26 cellular contexts compared by ENCODE assay signal in genomic region chr10:80184291-80184690, GRCh38. TPM values are rescaled to one million over a fixed set of nuclear protein-coding genes. Genes with fewer than 3 reads are reported as not detected.
DNase-seq lines count a peak whose midpoint lies in the region; ATAC-seq and TF ChIP-seq lines count a peak whose summit lies in the region.
"Had no signal": no experiment of that assay in that cellular context is flagged by ENCODE, and none has a peak within 500 bp of the region (broad histone marks: within the 10 kb centered on the region; RNA-seq: fewer than 3 reads in every experiment).

No MANE protein-coding gene starts in this region.

- no peak overlapping the region for H3K4me3 Mint-ChIP-seq in activated CD4-positive, alpha-beta T cell treated with anti-CD3 and anti-CD28 coated beads, Interleukin-2, amount 10 ng/mL, durations not matched to agents 24 days and 14 days
- no peak overlapping the region for H3K4me3 Mint-ChIP-seq in activated T-helper 17 cell treated with anti-CD3 and anti-CD28 coated beads, Interleukin-2, amount 50 U/mL, for 72 hours
- H3K4me3 Mint-ChIP-seq in stimulated activated effector memory CD8-positive, alpha-beta T cell treated with anti-CD3 and anti-CD28 coated beads, Interleukin-12 subunit alpha, Interleukin-12 subunit beta, amount 100 ng/mL, for 72 hours: no peak overlapping the region
- H3K4me3 Mint-ChIP-seq: dendritic cell treated with granulocyte-macrophage colony-stimulating factor and Interleukin-4, amounts not matched to agents 40 ng/mL and 50 ng/mL, for 4 days; naive B cell had no signal

- ATAC-seq in right cardiac atrium: no peak
- no peak for ATAC-seq in left cardiac atrium
- ATAC-seq in activated T-helper 17 cell treated with anti-CD3 and anti-CD28 coated beads, Interleukin-2, amount 50 U/mL, for 72 hours (replicated peaks): no peak
- ATAC-seq in stimulated activated effector memory CD8-positive, alpha-beta T cell treated with anti-CD3 and anti-CD28 coated beads, Interleukin-12 subunit alpha, Interleukin-12 subunit beta, amount 100 ng/mL, for 72 hours: no peak
- ATAC-seq: upper lobe of right lung had no signal

- in situ Hi-C loops in brain microvascular endothelial cell (cut with HindIII; ENCODE audit: low pct_ligation_motif_present, low sequenced_read_pairs): no loop called here

- H3K27ac ChIP-seq in right cardiac atrium (ENCODE audit: low read length) (peak overlapping the region; percentile 91), brain microvascular endothelial cell (no peak overlapping the region)
- H3K27ac ChIP-seq: GM23248, VCaP had no signal

- TF ChIP-seq CTCF in brain microvascular endothelial cell (IDR thresholded peaks at IDR 0.05; ENCODE audit: low read depth, low read length, missing control alignments): no peak

- H3K9me3 Mint-ChIP-seq in activated CD4-positive, alpha-beta T cell treated with anti-CD3 and anti-CD28 coated beads, Interleukin-2, amount 10 ng/mL, durations not matched to agents 24 days and 14 days: no peaks in the 10 kb centered on the region
- H3K9me3 Mint-ChIP-seq in activated T-helper 17 cell treated with anti-CD3 and anti-CD28 coated beads, Interleukin-2, amount 50 U/mL, for 72 hours: no peaks in the 10 kb centered on the region
- no peaks in the 10 kb centered on the region for H3K9me3 Mint-ChIP-seq in stimulated activated effector memory CD8-positive, alpha-beta T cell treated with anti-CD3 and anti-CD28 coated beads, Interleukin-12 subunit alpha, Interleukin-12 subunit beta, amount 100 ng/mL, for 72 hours
- H3K9me3 Mint-ChIP-seq: dendritic cell treated with granulocyte-macrophage colony-stimulating factor and Interleukin-4, amounts not matched to agents 40 ng/mL and 50 ng/mL, for 4 days had no signal

- DNase-seq in activated CD4-positive, alpha-beta T cell treated with anti-CD3 and anti-CD28 coated beads, Interleukin-2, amount 10 ng/mL, durations not matched to agents 24 days and 14 days: no peak
- no peak for DNase-seq in activated CD4-positive, alpha-beta T cell treated with anti-CD3 and anti-CD28 coated beads, Interleukin-2, amount 50 U/mL, for 48 hours
- DNase-seq in right cardiac atrium: no peak
- DNase-seq in left cardiac atrium: no peak
- DNase-seq in stimulated activated effector memory CD8-positive, alpha-beta T cell treated with anti-CD3 and anti-CD28 coated beads, Interleukin-12 subunit alpha, Interleukin-12 subunit beta, amount 100 ng/mL, for 72 hours (ENCODE audit: low spot score in 2 of 2): no peak
- no peak for DNase-seq in DMS153 treated with DMSO at 0.1 percent for 48 hours (lab: John Stamatoyannopoulos, UW; ENCODE audit: unreplicated experiment)
- no peak for DNase-seq in brain microvascular endothelial cell
- DNase-seq: activated CD4-positive, alpha-beta T cell treated with anti-CD3 and anti-CD28 coated beads, Interleukin-2, amount 50 U/mL, for 4 hours; BE2C; GM23248; Kasumi-1; naive B cell; NCI-H1105; NCI-H2029 treated with DMSO at 0.1 percent for 48 hours; NCI-H82; OCI-M1; SHP77; sigmoid colon; stimulated activated CD8-positive, alpha-beta memory T cell treated with anti-CD3 and anti-CD28 coated beads, Interleukin-4, amount 100 ng/mL, for 48 hours; substantia nigra; upper lobe of right lung had no signal

- H3K9me3 ChIP-seq in right cardiac atrium (ENCODE audit: control insufficient read depth, low read length): no peaks in the 10 kb centered on the region
- H3K9me3 ChIP-seq: BE2C, breast epithelium, sigmoid colon, upper lobe of right lung had no signal

- WGBS in right cardiac atrium: 76% methylated on average over 4 of the region's 4 CpGs

- peak overlapping the region; percentile 55 for H3K27ac Mint-ChIP-seq in activated CD4-positive, alpha-beta T cell treated with anti-CD3 and anti-CD28 coated beads, Interleukin-2, amount 10 ng/mL, durations not matched to agents 24 days and 14 days
- peak overlapping the region; percentile 91 for H3K27ac Mint-ChIP-seq in activated T-helper 17 cell treated with anti-CD3 and anti-CD28 coated beads, Interleukin-2, amount 50 U/mL, for 72 hours
- peak overlapping the region; percentile 86 for H3K27ac Mint-ChIP-seq in stimulated activated effector memory CD8-positive, alpha-beta T cell treated with anti-CD3 and anti-CD28 coated beads, Interleukin-12 subunit alpha, Interleukin-12 subunit beta, amount 100 ng/mL, for 72 hours

- H3K27me3 Mint-ChIP-seq in activated CD4-positive, alpha-beta T cell treated with anti-CD3 and anti-CD28 coated beads, Interleukin-2, amount 10 ng/mL, durations not matched to agents 24 days and 14 days: no peaks in the 10 kb centered on the region
- H3K27me3 Mint-ChIP-seq in activated T-helper 17 cell treated with anti-CD3 and anti-CD28 coated beads, Interleukin-2, amount 50 U/mL, for 72 hours: no peaks in the 10 kb centered on the region
- H3K27me3 Mint-ChIP-seq: dendritic cell treated with granulocyte-macrophage colony-stimulating factor and Interleukin-4, amounts not matched to agents 40 ng/mL and 50 ng/mL, for 4 days; naive B cell had no signal

- H3K4me3 ChIP-seq in right cardiac atrium (ENCODE audit: low read length): no peak overlapping the region
- no peak overlapping the region for H3K4me3 ChIP-seq in brain microvascular endothelial cell (ENCODE audit: low read depth, low read length)
- H3K4me3 ChIP-seq: breast epithelium, GM23248, sigmoid colon, upper lobe of right lung had no signal

- H3K27me3 ChIP-seq in right cardiac atrium (ENCODE audit: control insufficient read depth, insufficient read depth) (no peaks in the 10 kb centered on the region), brain microvascular endothelial cell (replicated peaks) (no peaks in the 10 kb centered on the region)
- H3K27me3 ChIP-seq: BE2C, breast epithelium, sigmoid colon, upper lobe of right lung had no signal

- H3K36me3 Mint-ChIP-seq in activated CD4-positive, alpha-beta T cell treated with anti-CD3 and anti-CD28 coated beads, Interleukin-2, amount 10 ng/mL, durations not matched to agents 24 days and 14 days (ENCODE audit: low read depth): peaks cover 20% of the 10 kb centered on the region
- H3K36me3 Mint-ChIP-seq in activated T-helper 17 cell treated with anti-CD3 and anti-CD28 coated beads, Interleukin-2, amount 50 U/mL, for 72 hours (ENCODE audit: low read depth): peaks cover 79% of the 10 kb centered on the region
- H3K36me3 Mint-ChIP-seq in stimulated activated effector memory CD8-positive, alpha-beta T cell treated with anti-CD3 and anti-CD28 coated beads, Interleukin-12 subunit alpha, Interleukin-12 subunit beta, amount 100 ng/mL, for 72 hours: peaks cover 23% of the 10 kb centered on the region

- H3K36me3 ChIP-seq in brain microvascular endothelial cell (replicated peaks): peaks cover 17% of the 10 kb centered on the region
- H3K36me3 ChIP-seq: BE2C, breast epithelium had no signal

- intact Hi-C loops in activated CD4-positive, alpha-beta T cell treated with anti-CD3 and anti-CD28 coated beads, Interleukin-2, amount 10 ng/mL, durations not matched to agents 24 days and 14 days (cut with micrococcal nuclease): no loop called here
- intact Hi-C loops in right cardiac atrium (cut with DNase I) (no loop called here), left cardiac atrium (cut with DNase I) (no loop called here)

- peaks cover 62% of the 10 kb centered on the region for H3K4me1 Mint-ChIP-seq in activated CD4-positive, alpha-beta T cell treated with anti-CD3 and anti-CD28 coated beads, Interleukin-2, amount 10 ng/mL, durations not matched to agents 24 days and 14 days
- peaks cover 59% of the 10 kb centered on the region for H3K4me1 Mint-ChIP-seq in activated T-helper 17 cell treated with anti-CD3 and anti-CD28 coated beads, Interleukin-2, amount 50 U/mL, for 72 hours
- H3K4me1 Mint-ChIP-seq in stimulated activated effector memory CD8-positive, alpha-beta T cell treated with anti-CD3 and anti-CD28 coated beads, Interleukin-12 subunit alpha, Interleukin-12 subunit beta, amount 100 ng/mL, for 72 hours: peaks cover 83% of the 10 kb centered on the region

- H3K4me1 ChIP-seq in right cardiac atrium (ENCODE audit: control insufficient read depth, insufficient read depth, low read length): peaks cover 56% of the 10 kb centered on the region
- H3K4me1 ChIP-seq: BE2C had no signal

RNA-seq across cellular contexts. Expression of gene ANXA11, which starts 21.0 kb away (rescaled TPM):
- 223 and 232 TPM in 2 replicates for total RNA-seq in activated CD4-positive, alpha-beta T cell treated with anti-CD3 and anti-CD28 coated beads, Interleukin-2, amount 10 ng/mL, durations not matched to agents 24 days and 14 days
- total RNA-seq in right cardiac atrium: 100 to 1,000 TPM; 371 to 451 (median 403) TPM
- 232 TPM for polyA plus RNA-seq in right cardiac atrium
- 100 to 1,000 TPM; 327 to 413 TPM for total RNA-seq in left cardiac atrium
- total RNA-seq in activated T-helper 17 cell treated with anti-CD3 and anti-CD28 coated beads, Interleukin-2, amount 50 U/mL, for 72 hours: 100 to 1,000 TPM; 184 to 275 TPM

RNA-seq across cellular contexts. Expression of gene PLAC9, which starts 51.8 kb away (rescaled TPM):
- not detected in 2 replicates for total RNA-seq in activated CD4-positive, alpha-beta T cell treated with anti-CD3 and anti-CD28 coated beads, Interleukin-2, amount 10 ng/mL, durations not matched to agents 24 days and 14 days
- 10 to 100 TPM; 47.5 to 92.2 (median 61.2) TPM for total RNA-seq in right cardiac atrium
- 78.6 TPM for polyA plus RNA-seq in right cardiac atrium
- 10 to 100 TPM; 60.9 to 97.9 TPM for total RNA-seq in left cardiac atrium
- total RNA-seq in activated T-helper 17 cell treated with anti-CD3 and anti-CD28 coated beads, Interleukin-2, amount 50 U/mL, for 72 hours: not detected
- total RNA-seq: T-helper 1 cell treated with Interleukin-12 subunit alpha and Interleukin-12 subunit beta and Interleukin-4 antibody, amounts not matched to agents 30 ng/mL and 1 ng/mL, for 36 hours had no signal

Comparison
In these comparisons a context has a peak if more than half of its experiments do, and no peak if none do; other contexts are left out.
1. RNA of gene PLAC9, which starts 51.8 kb away (total RNA-seq): 60.9 to 97.9 TPM in left cardiac atrium and 47.5 to 92.2 TPM in right cardiac atrium; not detected in activated T-helper 17 cell treated with anti-CD3 and anti-CD28 coated beads, Interleukin-2, amount 50 U/mL, for 72 hours and not detected in activated CD4-positive, alpha-beta T cell treated with anti-CD3 and anti-CD28 coated beads, Interleukin-2, amount 10 ng/mL, durations not matched to agents 24 days and 14 days; every median in the first group is over 10 times any median in the second.
2. Peak in every context shown above with its lines, with median percentiles within 50 percentile points of each other: H3K27ac Mint-ChIP-seq.